Comparison of ENCODE assay signal across 2 cellular contexts in the genomic region with DNA sequence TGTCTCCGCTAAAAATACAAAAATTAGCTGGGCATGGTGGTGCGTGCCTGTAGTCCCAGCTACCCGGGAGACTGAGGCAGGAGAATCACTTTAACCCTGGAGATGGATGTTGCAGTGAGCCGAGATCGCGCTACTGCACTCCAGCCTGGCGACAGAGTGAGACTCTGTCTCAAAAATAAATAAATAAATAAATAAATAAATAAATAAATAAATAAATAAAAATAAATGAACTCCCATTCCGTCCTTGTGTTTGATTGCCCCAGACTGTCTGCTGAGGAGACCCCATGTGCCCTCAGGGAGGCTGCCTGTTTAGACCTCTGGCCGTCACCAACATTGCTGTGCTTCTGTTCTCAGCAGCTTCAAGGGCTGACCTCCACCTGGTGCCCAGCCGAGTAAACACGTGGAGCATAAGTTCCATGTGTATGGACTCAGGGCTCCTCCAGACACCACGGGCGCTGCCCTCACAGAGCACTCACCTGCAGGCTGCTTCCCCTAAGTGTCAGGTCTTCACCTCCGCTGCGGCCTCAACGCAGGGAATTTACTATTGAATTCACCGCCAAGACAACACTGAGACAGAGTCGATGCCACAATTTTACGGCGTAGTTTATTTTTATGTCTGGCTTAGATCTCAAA.
TF ChIP-seq lines count a peak whose summit lies in the region.

No MANE protein-coding gene starts in this region.

TF ChIP-seq in IMR-90, 13 proteins besides CTCF, POLR2A, EP300 and RAD21:
- TF ChIP-seq RFX5 (IDR thresholded peaks at IDR 0.05; ENCODE audit: low read depth, low read length) (no peak), CHD1 (IDR thresholded peaks at IDR 0.05; ENCODE audit: low read depth, low read length) (no peak), BHLHE40 (IDR thresholded peaks at IDR 0.05; ENCODE audit: low read depth, low read length) (no peak)

TF ChIP-seq in H1, 55 proteins besides CTCF, POLR2A, EP300 and RAD21:
- TF ChIP-seq ZNF274 (IDR thresholded peaks at IDR 0.05; ENCODE audit: borderline replicate concordance, extremely low read depth, low read length): no peak
- TF ChIP-seq SUZ12 (IDR thresholded peaks at IDR 0.05; ENCODE audit: low read length): no peak
- TF ChIP-seq SIX5 (IDR thresholded peaks at IDR 0.05; ENCODE audit: low read depth, low read length): no peak
- peak; percentile 35; the same call in 1 of the 2 replicates for TF ChIP-seq MAX (IDR thresholded peaks at IDR 0.05)
